25 cellular contexts compared by ENCODE assay signal in genomic region chr5:38757451-38758245, GRCh38.
DNase-seq lines count a peak whose midpoint lies in the region; ATAC-seq and TF ChIP-seq lines count a peak whose summit lies in the region.
"Had no signal": no experiment of that assay in that cellular context is flagged by ENCODE, and none has a peak within 500 bp of the region (broad histone marks: within the 10 kb centered on the region; RNA-seq: fewer than 3 reads in every experiment).

No MANE protein-coding gene starts in this region.

- no peak overlapping the region for H3K4me3 ChIP-seq in fibroblast of pulmonary artery (replicated peaks; ENCODE audit: low read depth, low read length)
- H3K4me3 ChIP-seq: ascending aorta, dorsolateral prefrontal cortex, K562 had no signal

- ATAC-seq in Right ventricle myocardium superior (ENCODE audit: poor library complexity) (peak; percentile 96), GM18502 (IDR thresholded peaks at IDR 0.05; ENCODE audit: poor library complexity, unreplicated experiment) (no peak), HG03108 (IDR thresholded peaks at IDR 0.05; ENCODE audit: unreplicated experiment) (no peak), HG03571 (IDR thresholded peaks at IDR 0.05; ENCODE audit: unreplicated experiment) (no peak)
- ATAC-seq: K562 had no signal

- intact Hi-C loops in Right ventricle myocardium superior (cut with DNase I) (no loop called here), cardiac septum (cut with DNase I) (no loop called here)

- DNase-seq in Right ventricle myocardium superior = peak; percentile 85
- DNase-seq in cardiac septum (ENCODE audit: low spot score) = no peak
- DNase-seq in fibroblast of pulmonary artery (ENCODE audit: low read depth) = peak; percentile 30
- DNase-seq in medulla oblongata (ENCODE audit: extremely low spot score) = peak; percentile 11
- DNase-seq in NK-92 treated with Interleukin-12 subunit alpha and Interleukin-12 subunit beta, amount 100 ng/mL, for 24 hours (lab: John Stamatoyannopoulos, UW) = no peak
- DNase-seq: 8988T; activated CD4-positive, alpha-beta T cell treated with anti-CD3 and anti-CD28 coated beads for 4 hours; activated naive CD8-positive, alpha-beta T cell treated with anti-CD3 and anti-CD28 coated beads for 36 hours; activated T-cell treated with anti-CD3 and anti-CD28 coated beads for 4 hours; CD4-positive, CD25-positive, alpha-beta regulatory T cell; cerebellar nuclear complex; dorsolateral prefrontal cortex; glutamatergic neuron; kidney; MM.1S; NCI-H2081; NCI-H82; OCI-M1; stimulated activated naive CD4-positive, alpha-beta T cell treated with Interleukin-2 at 50 U/mL for 16 hours; T-helper 2 cell had no signal

- TF ChIP-seq CTCF in fibroblast of pulmonary artery (IDR thresholded peaks at IDR 0.05; ENCODE audit: low read length, missing control alignments) = no peak

Comparison
In these comparisons a context has a peak if more than half of its experiments do, and no peak if none do; other contexts are left out.
1. DNase-seq: peak in Right ventricle myocardium superior (single experiment), fibroblast of pulmonary artery (single experiment) and medulla oblongata (single experiment); none in cardiac septum (single experiment) and NK-92 treated with Interleukin-12 subunit alpha and Interleukin-12 subunit beta, amount 100 ng/mL, for 24 hours (single experiment).